8 cellular contexts compared by ENCODE assay signal in the genomic region with DNA sequence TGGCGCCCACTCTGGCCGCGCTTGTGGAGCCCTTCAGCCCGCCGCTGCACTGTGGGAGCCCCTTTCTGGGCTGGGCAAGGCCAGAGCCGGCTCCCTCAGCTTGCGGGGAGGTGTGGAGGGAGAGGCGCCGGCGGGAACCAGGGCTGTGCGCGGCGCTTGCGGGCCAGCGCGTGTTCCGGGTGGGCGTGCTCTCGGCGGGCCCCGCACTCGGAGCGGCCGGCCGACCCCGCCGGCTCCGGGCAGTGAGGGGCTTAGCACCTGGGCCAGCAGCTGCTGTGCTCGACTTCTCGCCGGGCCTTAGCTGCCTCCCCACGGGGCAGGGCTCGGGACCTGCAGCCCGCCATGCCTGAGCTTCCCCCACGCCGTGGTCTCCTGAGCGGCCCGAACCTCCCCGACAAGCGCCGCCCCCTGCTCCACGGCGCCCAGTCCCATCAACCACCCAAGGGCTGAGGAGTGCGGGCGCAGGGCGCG. TPM values are rescaled to one million over a fixed set of nuclear protein-coding genes. Genes with fewer than 3 reads are reported as not detected.
DNase-seq lines count a peak whose midpoint lies in the region; ATAC-seq, FAIRE-seq and TF ChIP-seq lines count a peak whose summit lies in the region.
"Not testable (repeated sequence)": the region's sequence is repeated elsewhere in the genome, so short reads cannot be mapped to it uniquely, and the experiment has no call there.

No MANE protein-coding gene starts in this region.

- not testable (repeated sequence) for H3K9me3 ChIP-seq in HCT116 (ENCODE audit: control insufficient read depth in 1 of 2, insufficient read depth in 1 of 2, low read depth in 1 of 2, low read length in 2 of 2); HepG2 (ENCODE audit: low read length); spleen

- TF ChIP-seq CTCF in HCT116 (IDR thresholded peaks at IDR 0.05 in 2 of 3, conservative IDR thresholded peaks at IDR 0.05 in 1 of 3; ENCODE audit: borderline replicate concordance in 1 of 3, insufficient read depth in 1 of 3, low read depth in 2 of 3, low read length in 2 of 3); HepG2 (CRISPR knock-in tag; IDR thresholded peaks at IDR 0.05); spleen (IDR thresholded peaks at IDR 0.05 in 8 of 11, conservative IDR thresholded peaks at IDR 0.05 in 3 of 11); type B pancreatic cell (conservative IDR thresholded peaks at IDR 0.05): not testable (repeated sequence)

- not testable (repeated sequence) for DNase-seq in HCT116 (ENCODE audit: low read depth, low spot score); HepG2 (ENCODE audit: low spot score)
- peak; percentile 28 for DNase-seq in activated CD8-positive, alpha-beta memory T cell treated with anti-CD3 and anti-CD28 coated beads, Interleukin-2, amount 10 ng/mL, durations not matched to agents 7 days and 5 days
- DNase-seq in activated effector memory CD4-positive, alpha-beta T cell treated with anti-CD3 and anti-CD28 coated beads, Interleukin-2, amount 50 U/mL, for 16 hours: peak; percentile 31
- DNase-seq in cardiac septum (ENCODE audit: low spot score) (peak; percentile 63), mesenteric fat pad (ENCODE audit: low spot score) (peak; percentile 82), spleen (peak; percentile 74), type B pancreatic cell (ENCODE audit: extremely low spot score, unreplicated experiment) (peak; percentile 61)

- not testable (repeated sequence) for H3K27ac ChIP-seq in HCT116 (ENCODE audit: low read depth, low read length); HepG2 (ENCODE audit: extremely low read length, insufficient read depth, low read length); spleen

- not testable (repeated sequence) for BruUV-seq in HCT116 (replicated peaks; lab: Mats Ljungman, UMichigan); HepG2 (replicated peaks; lab: Mats Ljungman, UMichigan)

- not testable (repeated sequence) for H3K27me3 ChIP-seq in HCT116 (ENCODE audit: insufficient read depth, low read length); HepG2 (ENCODE audit: control insufficient read depth in 1 of 2, insufficient read depth in 2 of 2, low read length in 2 of 2); spleen (replicated peaks in 1 of 7)

- H3K36me3 ChIP-seq in HCT116 (ENCODE audit: control insufficient read depth in 1 of 2, insufficient read depth in 2 of 2, low read length in 2 of 2); HepG2 (replicated peaks in 1 of 2; ENCODE audit: control insufficient read depth in 1 of 2, insufficient read depth in 2 of 2, low read length in 2 of 2); spleen: not testable (repeated sequence)

- peaks cover 15% of the 10 kb centered on the region for H3K27me3 Mint-ChIP-seq in activated CD8-positive, alpha-beta memory T cell treated with anti-CD3 and anti-CD28 coated beads, Interleukin-2, amount 10 ng/mL, durations not matched to agents 7 days and 5 days
- H3K27me3 Mint-ChIP-seq in type B pancreatic cell: not testable (repeated sequence)

- peaks cover 15% of the 10 kb centered on the region for H3K4me1 Mint-ChIP-seq in activated CD8-positive, alpha-beta memory T cell treated with anti-CD3 and anti-CD28 coated beads, Interleukin-2, amount 10 ng/mL, durations not matched to agents 7 days and 5 days
- not testable (repeated sequence) for H3K4me1 Mint-ChIP-seq in type B pancreatic cell (ENCODE audit: unreplicated experiment)

- not testable (repeated sequence) for H2AFZ ChIP-seq in HCT116 (ENCODE audit: low read depth, low read length, poor library complexity, severe bottlenecking); HepG2 (ENCODE audit: low read length)

- FAIRE-seq in HepG2 (lab: Jason Lieb, UNC): not testable (repeated sequence)

- WGBS in HepG2 (ENCODE audit: low lambda C conversion rate): 94% methylated on average over 19 of the region's 47 CpGs
- 91 to 97% (median 95%) methylated on average over 8 to 47 of the region's 47 CpGs for WGBS in spleen, 5 donors

- not testable (repeated sequence) for TF ChIP-seq EP300 in HepG2 (IDR thresholded peaks at IDR 0.05; ENCODE audit: low read depth in 2 of 2, low read length in 2 of 2); HepG2 (CRISPR knock-in tag; IDR thresholded peaks at IDR 0.05; ENCODE audit: borderline replicate concordance)

- POLR2A ChIA-PET in HCT116 (lab: Charles Lee): interaction anchor here (1.5 kb wide), 1 partner anchor 13 kb away, joined by 3 read pairs; no protein-coding TSS in a partner anchor
- POLR2A ChIA-PET in HepG2 (lab: Yijun Ruan, JAX): not testable (repeated sequence)

- TF ChIP-seq RAD21 in HCT116 (IDR thresholded peaks at IDR 0.05; ENCODE audit: low read depth); HepG2 (CRISPR knock-in tag; IDR thresholded peaks at IDR 0.05): not testable (repeated sequence)

- not testable (repeated sequence) for H3K9me3 Mint-ChIP-seq in activated CD8-positive, alpha-beta memory T cell treated with anti-CD3 and anti-CD28 coated beads, Interleukin-2, amount 10 ng/mL, durations not matched to agents 7 days and 5 days (ENCODE audit: low read depth); type B pancreatic cell

- not testable (repeated sequence) for TF ChIP-seq POLR2A in HCT116 (IDR thresholded peaks at IDR 0.05; ENCODE audit: borderline replicate concordance, extremely low read depth, insufficient read depth, insufficient read length); HepG2 (IDR thresholded peaks at IDR 0.05; ENCODE audit: insufficient read depth in 1 of 2, low read depth in 2 of 2, low read length in 2 of 2); spleen (IDR thresholded peaks at IDR 0.05)

- RAD21 ChIA-PET in HCT116 (lab: Charles Lee; ENCODE audit: low non-redundant PET in 1 of 2, low total read pairs in 2 of 2, uncharacterized antibody in 2 of 2, unreplicated experiment in 2 of 2): not testable (repeated sequence)

- H3K27ac Mint-ChIP-seq in activated CD8-positive, alpha-beta memory T cell treated with anti-CD3 and anti-CD28 coated beads, Interleukin-2, amount 10 ng/mL, durations not matched to agents 7 days and 5 days; type B pancreatic cell: not testable (repeated sequence)

- H3K9ac ChIP-seq in HCT116 (ENCODE audit: low read length); HepG2 (ENCODE audit: insufficient read depth, low read depth, low read length): not testable (repeated sequence)

- not testable (repeated sequence) for H4K20me1 ChIP-seq in HCT116 (ENCODE audit: insufficient read depth); HepG2 (ENCODE audit: insufficient read depth, low read length)

- H3K4me1 ChIP-seq in HCT116 (ENCODE audit: control insufficient read depth in 1 of 2, insufficient read depth in 2 of 2, low read length in 2 of 2) (peaks cover 3 to 26% of the 10 kb centered on the region in 2 experiments; a peak in 3 of 4 replicates), spleen (peaks cover 0 to 14% (median 4%) of the 10 kb centered on the region in 6 donors)
- not testable (repeated sequence) for H3K4me1 ChIP-seq in HepG2 (ENCODE audit: insufficient read depth, low read length)

- H3K4me3 ChIP-seq in HCT116 (replicated peaks in 1 of 2; ENCODE audit: low read depth in 1 of 2, low read length in 2 of 2); HepG2 (replicated peaks in 1 of 3; ENCODE audit: insufficient read depth in 1 of 3, low read depth in 2 of 3, low read length in 3 of 3): not testable (repeated sequence)
- H3K4me3 ChIP-seq in spleen: peak overlapping the region in 1 of 8 donors; percentile 65

- in situ Hi-C loops in HepG2 (cut with HindIII; ENCODE audit: extremely low pct_ligation_motif_present, low pct_unique_long_range_greater_than_20kb): not testable (repeated sequence)

- intact Hi-C loops in HCT116 (cut with micrococcal nuclease); cardiac septum (cut with DNase I); HepG2 (cut with micrococcal nuclease; ENCODE audit: unreplicated experiment); spleen (cut with DNase I; ENCODE audit: low total_unique reads): not testable (repeated sequence)

- not testable (repeated sequence) for H3K4me3 Mint-ChIP-seq in activated CD8-positive, alpha-beta memory T cell treated with anti-CD3 and anti-CD28 coated beads, Interleukin-2, amount 10 ng/mL, durations not matched to agents 7 days and 5 days; type B pancreatic cell

- not testable (repeated sequence) for H3K9me2 ChIP-seq in HCT116 (ENCODE audit: insufficient read depth)

- not testable (repeated sequence) for ATAC-seq in HCT116; activated CD8-positive, alpha-beta memory T cell treated with anti-CD3 and anti-CD28 coated beads, Interleukin-2, amount 10 ng/mL, durations not matched to agents 7 days and 5 days; HepG2

- H3K4me2 ChIP-seq in HCT116 (ENCODE audit: low read length): peak overlapping the region; percentile 47; the same call in 1 of the 2 replicates
- not testable (repeated sequence) for H3K4me2 ChIP-seq in HepG2 (ENCODE audit: low read depth, low read length)

- not testable (repeated sequence) for H3K36me3 Mint-ChIP-seq in activated CD8-positive, alpha-beta memory T cell treated with anti-CD3 and anti-CD28 coated beads, Interleukin-2, amount 10 ng/mL, durations not matched to agents 7 days and 5 days; type B pancreatic cell

- CTCF ChIA-PET in HCT116 (lab: Charles Lee); activated CD8-positive, alpha-beta memory T cell treated with anti-CD3 and anti-CD28 coated beads, Interleukin-2, amount 10 ng/mL, durations not matched to agents 7 days and 5 days (lab: Charles Lee); HepG2 (lab: Yijun Ruan, JAX; ENCODE audit: low intra/inter-chr PET ratio, low total read pairs): not testable (repeated sequence)

- H3K79me2 ChIP-seq in HCT116 (ENCODE audit: insufficient read depth, low read length); HepG2 (ENCODE audit: insufficient read depth, low read length): not testable (repeated sequence)

RNA-seq across cellular contexts. Expression of a gene that starts 59.0 kb away (rescaled TPM):
- total RNA-seq in HCT116 (2021; ENCODE audit: unreplicated experiment) (16.0 TPM), cardiac septum (20.8 TPM), HepG2 (2016; rRNA removed; fragmentation: Illumina TruSeq; extraction: Trizol) (16.0 and 17.0 TPM in 2 replicates), mesenteric fat pad (19.8 TPM), spleen (10 to 100 TPM; 17.4 to 31.0 (median 19.2) TPM), type B pancreatic cell (ENCODE audit: low replicate concordance) (17.9 and 24.9 TPM in 2 replicates)
- 9.5 and 10.6 TPM in 2 replicates for polyA plus RNA-seq in HCT116 (2012)
- 10 to 100 TPM; 12.6 to 15.0 TPM for total RNA-seq in activated CD8-positive, alpha-beta memory T cell treated with anti-CD3 and anti-CD28 coated beads, Interleukin-2, amount 10 ng/mL, durations not matched to agents 7 days and 5 days
- 2.0 and 2.6 TPM in 2 replicates for total RNA-seq in HepG2 (2016; cell fraction: cytosol; rRNA removed; fragmentation: Illumina TruSeq; extraction: Trizol; ENCODE audit: low read depth)
- 15.0 and 16.1 TPM in 2 replicates for total RNA-seq in HepG2 (2016; cell fraction: insoluble cytoplasmic fraction; rRNA removed; fragmentation: Illumina TruSeq; extraction: Trizol)
- 6.6 and 7.8 TPM in 2 replicates for total RNA-seq in HepG2 (2016; cell fraction: membrane; rRNA removed; fragmentation: Illumina TruSeq; extraction: Trizol)
- total RNA-seq in HepG2 (2016; cell fraction: nucleus; rRNA removed; fragmentation: Illumina TruSeq; extraction: Trizol): 23.1 and 25.4 TPM in 2 replicates
- polyA plus RNA-seq in HepG2 (2011; rRNA removed) (23.1 and 26.5 TPM in 2 replicates), spleen (10 to 100 TPM in 2 of 3 donors, 1 to 10 TPM in 1; 8.1 to 10.4 (median 10.4) TPM)
- polyA plus RNA-seq in HepG2 (2011; cell fraction: cytosol; rRNA removed): 11.0 and 13.8 TPM in 2 replicates
- polyA plus RNA-seq in HepG2 (2011; cell fraction: nucleus; rRNA removed): 39.2 and 49.7 TPM in 2 replicates
- polyA plus RNA-seq in HepG2 (2012): 16.2 and 19.0 TPM in 2 replicates
- 1.2 TPM in 2 replicates for polyA plus RNA-seq in HepG2 (2016; cell fraction: cytosol; fragmentation: Illumina TruSeq; extraction: Trizol; ENCODE audit: low read depth)
- polyA plus RNA-seq in HepG2 (2016; cell fraction: insoluble cytoplasmic fraction; fragmentation: Illumina TruSeq; extraction: Trizol; ENCODE audit: low read depth): 13.7 and 13.9 TPM in 2 replicates
- polyA plus RNA-seq in HepG2 (2016; cell fraction: membrane; fragmentation: Illumina TruSeq; extraction: Trizol; ENCODE audit: low read depth): 3.1 and 3.8 TPM in 2 replicates
- polyA plus RNA-seq in HepG2 (2016; cell fraction: nucleus; fragmentation: Illumina TruSeq; extraction: Trizol; ENCODE audit: insufficient read depth, low read depth): 36.4 and 38.7 TPM in 2 replicates
- 24.8 and 29.2 TPM in 2 replicates for polyA minus RNA-seq in HepG2 (2011; rRNA and poly(A)+ RNA removed; ENCODE audit: low replicate concordance)
- 16.7 and 21.4 TPM in 2 replicates for polyA minus RNA-seq in HepG2 (2011; cell fraction: cytosol; rRNA and poly(A)+ RNA removed)
- polyA minus RNA-seq in HepG2 (2011; cell fraction: nucleus; rRNA and poly(A)+ RNA removed): 49.7 and 59.2 TPM in 2 replicates

RNA-seq across cellular contexts. Expression of a gene that starts 59.5 kb away (rescaled TPM):
- total RNA-seq in HCT116 (2021; ENCODE audit: unreplicated experiment) (32.9 TPM), cardiac septum (18.5 TPM), HepG2 (2016; rRNA removed; fragmentation: Illumina TruSeq; extraction: Trizol) (40.2 and 46.5 TPM in 2 replicates), mesenteric fat pad (21.3 TPM), spleen (10 to 100 TPM; 17.7 to 30.6 (median 27.3) TPM), type B pancreatic cell (ENCODE audit: low replicate concordance) (41.8 and 44.4 TPM in 2 replicates)
- polyA plus RNA-seq in HCT116 (2012): 16.4 and 16.6 TPM in 2 replicates
- total RNA-seq in activated CD8-positive, alpha-beta memory T cell treated with anti-CD3 and anti-CD28 coated beads, Interleukin-2, amount 10 ng/mL, durations not matched to agents 7 days and 5 days: 10 to 100 TPM; 41.8 to 42.8 TPM
- total RNA-seq in HepG2 (2016; cell fraction: cytosol; rRNA removed; fragmentation: Illumina TruSeq; extraction: Trizol; ENCODE audit: low read depth): 6.3 and 9.7 TPM in 2 replicates
- 41.4 and 48.1 TPM in 2 replicates for total RNA-seq in HepG2 (2016; cell fraction: insoluble cytoplasmic fraction; rRNA removed; fragmentation: Illumina TruSeq; extraction: Trizol)
- 11.1 and 11.8 TPM in 2 replicates for total RNA-seq in HepG2 (2016; cell fraction: membrane; rRNA removed; fragmentation: Illumina TruSeq; extraction: Trizol)
- 42.6 and 52.6 TPM in 2 replicates for total RNA-seq in HepG2 (2016; cell fraction: nucleus; rRNA removed; fragmentation: Illumina TruSeq; extraction: Trizol)
- polyA plus RNA-seq in HepG2 (2011; rRNA removed) (12.4 and 13.3 TPM in 2 replicates), spleen (10 to 100 TPM in 1 of 3 donors, 1 to 10 TPM in 2; 6.5 to 10.8 (median 8.2) TPM)
- 5.2 and 6.8 TPM in 2 replicates for polyA plus RNA-seq in HepG2 (2011; cell fraction: cytosol; rRNA removed)
- 15.4 and 22.1 TPM in 2 replicates for polyA plus RNA-seq in HepG2 (2011; cell fraction: nucleus; rRNA removed)
- 15.3 and 22.1 TPM in 2 replicates for polyA plus RNA-seq in HepG2 (2012)
- polyA plus RNA-seq in HepG2 (2016; cell fraction: cytosol; fragmentation: Illumina TruSeq; extraction: Trizol; ENCODE audit: low read depth): 2.3 and 2.6 TPM in 2 replicates
- polyA plus RNA-seq in HepG2 (2016; cell fraction: insoluble cytoplasmic fraction; fragmentation: Illumina TruSeq; extraction: Trizol; ENCODE audit: low read depth): 35.0 and 36.2 TPM in 2 replicates
- 3.4 and 6.0 TPM in 2 replicates for polyA plus RNA-seq in HepG2 (2016; cell fraction: membrane; fragmentation: Illumina TruSeq; extraction: Trizol; ENCODE audit: low read depth)
- 46.0 and 62.4 TPM in 2 replicates for polyA plus RNA-seq in HepG2 (2016; cell fraction: nucleus; fragmentation: Illumina TruSeq; extraction: Trizol; ENCODE audit: insufficient read depth, low read depth)
- polyA minus RNA-seq in HepG2 (2011; rRNA and poly(A)+ RNA removed; ENCODE audit: low replicate concordance): 15.9 and 28.1 TPM in 2 replicates
- polyA minus RNA-seq in HepG2 (2011; cell fraction: cytosol; rRNA and poly(A)+ RNA removed): 8.4 and 10.3 TPM in 2 replicates
- 51.0 and 59.1 TPM in 2 replicates for polyA minus RNA-seq in HepG2 (2011; cell fraction: nucleus; rRNA and poly(A)+ RNA removed)
